14 cellular contexts compared by ENCODE assay signal in genomic region chr21:46028547-46029200, GRCh38. TPM values are rescaled to one million over a fixed set of nuclear protein-coding genes. Genes with fewer than 3 reads are reported as not detected.
A peak's percentile ranks its signal among the peaks of the same experiment; 100 is the strongest.
DNase-seq lines count a peak whose midpoint lies in the region; ATAC-seq and TF ChIP-seq lines count a peak whose summit lies in the region.
"Had no signal": no experiment of that assay in that cellular context is flagged by ENCODE, and none has a peak within 500 bp of the region (broad histone marks: within the 10 kb centered on the region; RNA-seq: fewer than 3 reads in every experiment).

No MANE protein-coding gene starts in this region.

- no peaks in the 10 kb centered on the region for H4K20me1 ChIP-seq in neural progenitor cell (ENCODE audit: low read depth)

- no peak for ATAC-seq in thoracic aorta (ENCODE audit: insufficient number of reproducible peaks, low FRiP score, low read depth)

- DNase-seq in HFFc6 = peak; percentile 74
- DNase-seq in fibroblast of pulmonary artery (ENCODE audit: low read depth) = peak; percentile 34
- no peak for DNase-seq in thoracic aorta (ENCODE audit: low spot score)
- DNase-seq in brain microvascular endothelial cell = no peak
- no peak for DNase-seq in NCI-H128 (lab: John Stamatoyannopoulos, UW; ENCODE audit: unreplicated experiment)
- DNase-seq in neural progenitor cell (ENCODE audit: low spot score) = no peak
- no peak for DNase-seq in stimulated activated CD4-positive, alpha-beta T cell treated with anti-CD3 and anti-CD28 coated beads, Interleukin-2, amount 100 ng/mL, for 48 hours
- DNase-seq: activated naive CD8-positive, alpha-beta T cell treated with anti-CD3 and anti-CD28 coated beads for 36 hours; CD4-positive, alpha-beta memory T cell; NCI-H1694; NCI-H82; SIG-M5; WERI-Rb-1 had no signal

- TF ChIP-seq CTCF in HFFc6 (IDR thresholded peaks at IDR 0.05) (no peak), fibroblast of pulmonary artery (IDR thresholded peaks at IDR 0.05; ENCODE audit: low read length, missing control alignments) (no peak), thoracic aorta (IDR thresholded peaks at IDR 0.05) (no peak), brain microvascular endothelial cell (IDR thresholded peaks at IDR 0.05; ENCODE audit: low read depth, low read length, missing control alignments) (no peak), neural progenitor cell (IDR thresholded peaks at IDR 0.05) (no peak)

- H3K9me3 ChIP-seq in mucosa of rectum (ENCODE audit: control insufficient read depth in 2 of 2, low read length in 2 of 2) (no peaks in the 10 kb centered on the region), thoracic aorta (no peaks in the 10 kb centered on the region), neural progenitor cell (ENCODE audit: low read depth) (no peaks in the 10 kb centered on the region)

- H3K4me3 Mint-ChIP-seq in HFFc6 (peak overlapping the region; percentile 31; the same call in 1 of the 2 replicates), neural progenitor cell (no peak overlapping the region)
- H3K4me3 Mint-ChIP-seq: activated naive CD8-positive, alpha-beta T cell treated with anti-CD3 and anti-CD28 coated beads for 36 hours; CD4-positive, alpha-beta memory T cell had no signal

- H3K4me3 ChIP-seq in fibroblast of pulmonary artery (replicated peaks; ENCODE audit: low read depth, low read length) (no peak overlapping the region), mucosa of rectum (ENCODE audit: low read length in 2 of 2) (no peak overlapping the region), thoracic aorta (no peak overlapping the region), brain microvascular endothelial cell (ENCODE audit: low read depth, low read length) (no peak overlapping the region), neural progenitor cell (no peak overlapping the region)

- H3K36me3 ChIP-seq in mucosa of rectum (ENCODE audit: control insufficient read depth in 2 of 2, insufficient read depth in 2 of 2, low read length in 2 of 2) (no peaks in the 10 kb centered on the region), thoracic aorta (no peaks in the 10 kb centered on the region), brain microvascular endothelial cell (replicated peaks) (no peaks in the 10 kb centered on the region), neural progenitor cell (no peaks in the 10 kb centered on the region)
- H3K36me3 ChIP-seq: WERI-Rb-1 had no signal

- peaks cover 0 to 2% of the 10 kb centered on the region in 2 donors for H3K4me1 ChIP-seq in mucosa of rectum (ENCODE audit: control insufficient read depth in 2 of 2, insufficient read depth in 2 of 2, low read length in 2 of 2)
- H3K4me1 ChIP-seq in thoracic aorta (ENCODE audit: control insufficient read depth in 1 of 2, low read depth in 2 of 2) = peaks cover 11 to 19% of the 10 kb centered on the region in 2 donors
- no peaks in the 10 kb centered on the region for H3K4me1 ChIP-seq in neural progenitor cell

- H3F3A ChIP-seq in neural progenitor cell (ENCODE audit: low read depth) = no peaks in the 10 kb centered on the region

- H3K36me3 Mint-ChIP-seq in HFFc6 (ENCODE audit: low read depth) = peaks cover 19% of the 10 kb centered on the region
- no peaks in the 10 kb centered on the region for H3K36me3 Mint-ChIP-seq in neural progenitor cell

- no peak overlapping the region for H2AFZ ChIP-seq in neural progenitor cell (replicated peaks)

- H3K4me1 Mint-ChIP-seq in HFFc6 (ENCODE audit: low read depth) = peaks cover 52% of the 10 kb centered on the region
- H3K4me1 Mint-ChIP-seq in neural progenitor cell = peaks cover 13% of the 10 kb centered on the region
- H3K4me1 Mint-ChIP-seq: CD4-positive, alpha-beta memory T cell had no signal

- peak overlapping the region; percentile 49 to 66 for H3K27ac ChIP-seq in mucosa of rectum (ENCODE audit: low read depth in 2 of 2, low read length in 2 of 2)
- peak overlapping the region; percentile 18 to 51 for H3K27ac ChIP-seq in thoracic aorta
- H3K27ac ChIP-seq in brain microvascular endothelial cell = no peak overlapping the region
- H3K27ac ChIP-seq in neural progenitor cell = no peak overlapping the region
- H3K27ac ChIP-seq: WERI-Rb-1 had no signal

- no peaks in the 10 kb centered on the region for H3K79me2 ChIP-seq in neural progenitor cell (ENCODE audit: low read depth)

- H3K27ac Mint-ChIP-seq in HFFc6 = peak overlapping the region; percentile 80
- no peak overlapping the region for H3K27ac Mint-ChIP-seq in neural progenitor cell
- H3K27ac Mint-ChIP-seq: activated naive CD8-positive, alpha-beta T cell treated with anti-CD3 and anti-CD28 coated beads for 36 hours; CD4-positive, alpha-beta memory T cell had no signal

- in situ Hi-C loops in brain microvascular endothelial cell (cut with HindIII; ENCODE audit: low pct_ligation_motif_present, low sequenced_read_pairs) = no loop called here

- H3K9ac ChIP-seq in mucosa of rectum (ENCODE audit: low read depth in 1 of 2, low read length in 2 of 2) = no peak overlapping the region
- no peak overlapping the region for H3K9ac ChIP-seq in neural progenitor cell

- H3K27me3 Mint-ChIP-seq in HFFc6 (ENCODE audit: insufficient read depth) (no peaks in the 10 kb centered on the region), neural progenitor cell (ENCODE audit: insufficient read depth, low read depth) (peaks cover 5% of the 10 kb centered on the region)

- H3K4me2 ChIP-seq in neural progenitor cell = no peak overlapping the region

- peaks cover 22% of the 10 kb centered on the region for H3K9me3 Mint-ChIP-seq in HFFc6
- peaks cover 25% of the 10 kb centered on the region for H3K9me3 Mint-ChIP-seq in neural progenitor cell

- H3K27me3 ChIP-seq in mucosa of rectum (ENCODE audit: control insufficient read depth in 2 of 2, insufficient read depth in 2 of 2, low read length in 2 of 2) = no peaks in the 10 kb centered on the region
- no peaks in the 10 kb centered on the region for H3K27me3 ChIP-seq in thoracic aorta (replicated peaks; ENCODE audit: insufficient read depth)
- no peaks in the 10 kb centered on the region for H3K27me3 ChIP-seq in brain microvascular endothelial cell (replicated peaks)
- H3K27me3 ChIP-seq in neural progenitor cell = no peaks in the 10 kb centered on the region

RNA-seq across cellular contexts. Expression of gene COL6A1, which starts 47.1 kb away (rescaled TPM):
- 100 to 1,000 TPM; 350 to 415 (median 382) TPM for total RNA-seq in HFFc6 (2021; fragmentation: NEBNext Ultra II Directional; extraction: Animal tissue kit (Norgen Biotek cat#: 25700))
- total RNA-seq in thoracic aorta (1,000 to 10,000 TPM in 1 of 2 donors, 100 to 1,000 TPM in 1; 814 to 1,189 TPM), neural progenitor cell (ENCODE audit: low replicate concordance) (12.6 and 52.2 TPM in 2 replicates)

Comparison
In these comparisons a context has a peak if more than half of its experiments do, and no peak if none do; other contexts are left out.
1. DNase-seq: peak in HFFc6 (single experiment) and fibroblast of pulmonary artery (single experiment); none in thoracic aorta (single experiment), brain microvascular endothelial cell (single experiment), NCI-H128 (single experiment), neural progenitor cell (single experiment) and stimulated activated CD4-positive, alpha-beta T cell treated with anti-CD3 and anti-CD28 coated beads, Interleukin-2, amount 100 ng/mL, for 48 hours (0 of 2).
2. H3K27ac ChIP-seq: peak in mucosa of rectum (2 of 2) and thoracic aorta (2 of 2); none in brain microvascular endothelial cell (single experiment) and neural progenitor cell (single experiment).